Comparison of ENCODE assay signal across 15 cellular contexts in the genomic region with DNA sequence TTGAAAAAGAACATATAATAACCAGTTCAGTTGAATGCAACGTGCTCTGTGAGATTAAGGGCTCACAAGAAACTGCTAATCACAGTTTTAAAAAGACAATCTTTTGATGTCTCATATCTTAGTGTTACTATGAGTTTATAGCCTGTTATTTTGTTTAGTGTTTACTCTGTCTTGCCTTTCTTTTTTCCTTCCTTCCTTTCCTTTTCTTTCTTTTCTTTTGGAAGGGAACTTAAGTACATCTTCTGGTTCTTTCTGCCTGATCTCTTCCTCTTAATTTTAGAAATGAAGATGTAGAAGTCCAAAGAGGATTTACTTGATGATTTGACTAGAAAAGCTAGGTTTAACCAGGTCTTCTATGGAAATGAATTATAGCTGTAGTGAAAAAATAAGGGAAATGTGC. TPM values are rescaled to one million over a fixed set of nuclear protein-coding genes. Genes with fewer than 3 reads are reported as not detected.
DNase-seq lines count a peak whose midpoint lies in the region; ATAC-seq and TF ChIP-seq lines count a peak whose summit lies in the region.
"Had no signal": no experiment of that assay in that cellular context is flagged by ENCODE, and none has a peak within 500 bp of the region (broad histone marks: within the 10 kb centered on the region; RNA-seq: fewer than 3 reads in every experiment).

No MANE protein-coding gene starts in this region.

- peaks cover 86% of the 10 kb centered on the region for H3K4me1 Mint-ChIP-seq in activated T-cell treated with anti-CD3 and anti-CD28 coated beads, Interleukin-2, amount 50 U/mL, for 72 hours (ENCODE audit: low read depth)
- peaks cover 84% of the 10 kb centered on the region for H3K4me1 Mint-ChIP-seq in central memory CD8-positive, alpha-beta T cell
- peaks cover 7% of the 10 kb centered on the region for H3K4me1 Mint-ChIP-seq in progenitor cell of endocrine pancreas (ENCODE audit: low read depth)

- peaks cover 7% of the 10 kb centered on the region; the same call in 1 of the 2 replicates for H3K36me3 ChIP-seq in Karpas-422 (ENCODE audit: insufficient read depth, low read length)
- H3K36me3 ChIP-seq: stomach had no signal

- no peaks in the 10 kb centered on the region for H3K9me2 ChIP-seq in Karpas-422 (replicated peaks; ENCODE audit: insufficient read depth, low read length)

- H3K4me3 Mint-ChIP-seq in activated T-cell treated with anti-CD3 and anti-CD28 coated beads, Interleukin-2, amount 50 U/mL, for 72 hours: peak overlapping the region in 1 of 2 donors; percentile 52
- H3K4me3 Mint-ChIP-seq in central memory CD8-positive, alpha-beta T cell: peak overlapping the region; percentile 47
- no peak overlapping the region for H3K4me3 Mint-ChIP-seq in progenitor cell of endocrine pancreas (ENCODE audit: low read depth)
- H3K4me3 Mint-ChIP-seq: H9 had no signal

- no peaks in the 10 kb centered on the region for H3K27me3 Mint-ChIP-seq in activated T-cell treated with anti-CD3 and anti-CD28 coated beads, Interleukin-2, amount 50 U/mL, for 72 hours (ENCODE audit: low read depth)
- no peaks in the 10 kb centered on the region for H3K27me3 Mint-ChIP-seq in central memory CD8-positive, alpha-beta T cell
- no peaks in the 10 kb centered on the region for H3K27me3 Mint-ChIP-seq in progenitor cell of endocrine pancreas

- H3K4me3 ChIP-seq in Karpas-422 (ENCODE audit: low read length): no peak overlapping the region
- H3K4me3 ChIP-seq: stomach had no signal

- no peak overlapping the region for H2AFZ ChIP-seq in Karpas-422 (ENCODE audit: low read length)

- TF ChIP-seq CTCF in progenitor cell of endocrine pancreas (IDR thresholded peaks at IDR 0.05; ENCODE audit: unreplicated experiment): no peak

- H3K79me2 ChIP-seq in Karpas-422 (ENCODE audit: low read length): peaks cover 100% of the 10 kb centered on the region

- H3K9me3 Mint-ChIP-seq in activated T-cell treated with anti-CD3 and anti-CD28 coated beads, Interleukin-2, amount 50 U/mL, for 72 hours: no peaks in the 10 kb centered on the region
- no peaks in the 10 kb centered on the region for H3K9me3 Mint-ChIP-seq in central memory CD8-positive, alpha-beta T cell
- no peaks in the 10 kb centered on the region for H3K9me3 Mint-ChIP-seq in progenitor cell of endocrine pancreas (ENCODE audit: low read depth)
- H3K9me3 Mint-ChIP-seq: H9 had no signal

- peak overlapping the region; percentile 23 for H3K4me2 ChIP-seq in Karpas-422 (ENCODE audit: low read depth, low read length, poor library complexity, severe bottlenecking)

- no peak overlapping the region for H3K9ac ChIP-seq in Karpas-422 (ENCODE audit: low read length)

- no peak for DNase-seq in activated T-cell treated with anti-CD3 and anti-CD28 coated beads, Interleukin-2, amount 50 U/mL, for 72 hours
- no peak for DNase-seq in activated T-cell treated with anti-CD3 and anti-CD28 coated beads, Interleukin-2, amount 50 U/mL, for 48 hours
- DNase-seq in Karpas-422 (no peak), progenitor cell of endocrine pancreas (ENCODE audit: low spot score, unreplicated experiment) (no peak), cortex of kidney (lab: John Stamatoyannopoulos, UW) (no peak)
- no peak for DNase-seq in central memory CD8-positive, alpha-beta T cell (ENCODE audit: low spot score in 2 of 2)
- DNase-seq: C1 segment of cervical spinal cord; H9; NCI-H1436 treated with DMSO at 0.1 percent for 48 hours; PC-3; posterior cingulate gyrus; stimulated activated CD4-positive, alpha-beta T cell treated with anti-CD3 and anti-CD28 coated beads, Interleukin-2, amount 100 ng/mL, for 24 hours; stomach had no signal

- no peaks in the 10 kb centered on the region for H3K27me3 ChIP-seq in Karpas-422 (ENCODE audit: low read length)
- H3K27me3 ChIP-seq: stomach had no signal

- H3K27ac Mint-ChIP-seq in activated T-cell treated with anti-CD3 and anti-CD28 coated beads, Interleukin-2, amount 50 U/mL, for 72 hours: peak overlapping the region; percentile 43
- peak overlapping the region; percentile 87 for H3K27ac Mint-ChIP-seq in central memory CD8-positive, alpha-beta T cell (ENCODE audit: low read depth)
- peak overlapping the region; percentile 8 for H3K27ac Mint-ChIP-seq in progenitor cell of endocrine pancreas

- H3K9me3 ChIP-seq in Karpas-422 (ENCODE audit: low read length): no peaks in the 10 kb centered on the region
- H3K9me3 ChIP-seq: stomach had no signal

- peak overlapping the region; percentile 40 for H3K27ac ChIP-seq in Karpas-422 (ENCODE audit: low read length)
- H3K27ac ChIP-seq: stomach had no signal

- no peaks in the 10 kb centered on the region; the same call in 1 of the 2 replicates for H4K20me1 ChIP-seq in Karpas-422 (ENCODE audit: insufficient read depth, low read depth, low read length)

- no peak for ATAC-seq in activated T-cell treated with anti-CD3 and anti-CD28 coated beads, Interleukin-2, amount 50 U/mL, for 72 hours (replicated peaks in 1 of 2)
- ATAC-seq in central memory CD8-positive, alpha-beta T cell (replicated peaks; ENCODE audit: extremely low read depth, poor library complexity, severe bottlenecking): no peak
- ATAC-seq in GM21526 (IDR thresholded peaks at IDR 0.05; ENCODE audit: low FRiP score, unreplicated experiment) (no peak), GM19395 (IDR thresholded peaks at IDR 0.05; ENCODE audit: unreplicated experiment) (no peak)
- ATAC-seq: PC-3 had no signal

- peaks cover 82% of the 10 kb centered on the region for H3K4me1 ChIP-seq in Karpas-422 (ENCODE audit: low read length)

- H3K36me3 Mint-ChIP-seq in activated T-cell treated with anti-CD3 and anti-CD28 coated beads, Interleukin-2, amount 50 U/mL, for 72 hours (ENCODE audit: insufficient read depth in 2 of 2): peaks cover 0 to 4% of the 10 kb centered on the region in 2 donors
- peaks cover 10% of the 10 kb centered on the region for H3K36me3 Mint-ChIP-seq in central memory CD8-positive, alpha-beta T cell (ENCODE audit: insufficient read depth)
- peaks cover 4% of the 10 kb centered on the region for H3K36me3 Mint-ChIP-seq in progenitor cell of endocrine pancreas (ENCODE audit: insufficient read depth)

RNA-seq across cellular contexts. Expression of a gene that starts 38.2 kb away (rescaled TPM):
- total RNA-seq in activated T-cell treated with anti-CD3 and anti-CD28 coated beads, Interleukin-2, amount 50 U/mL, for 72 hours: 100 to 1,000 TPM; 177 to 213 TPM
- total RNA-seq in Karpas-422 (2014; rRNA removed; shearing (Covaris generic); ENCODE audit: low replicate concordance): 134 and 183 TPM in 2 replicates
- total RNA-seq in progenitor cell of endocrine pancreas: 244 and 248 TPM in 2 replicates

Comparison
In these comparisons a context has a peak if more than half of its experiments do, and no peak if none do; other contexts are left out.
1. H3K27ac Mint-ChIP-seq: peak in every context shown above with its lines; median percentile 87 in central memory CD8-positive, alpha-beta T cell; 43 in activated T-cell treated with anti-CD3 and anti-CD28 coated beads, Interleukin-2, amount 50 U/mL, for 72 hours; 8 in progenitor cell of endocrine pancreas.